In genomic region chr2:239775623-239776440, GRCh38 we compare ENCODE assay signal across 25 cellular contexts.
DNase-seq lines count a peak whose midpoint lies in the region; ATAC-seq and TF ChIP-seq lines count a peak whose summit lies in the region.
"Had no signal": no experiment of that assay in that cellular context is flagged by ENCODE, and none has a peak within 500 bp of the region (broad histone marks: within the 10 kb centered on the region; RNA-seq: fewer than 3 reads in every experiment).

No MANE protein-coding gene starts in this region.

- ATAC-seq in HG02840 (IDR thresholded peaks at IDR 0.05; ENCODE audit: low FRiP score, unreplicated experiment) (no peak), GM23338 (no peak)
- ATAC-seq: esophagus mucosa; pancreas; stimulated activated memory B cell treated with anti-CD40 and anti-IgM and Interleukin-4, amounts not matched to agents 10 μg/mL and 1 μg/mL and 100 μg/mL, for 72 hours; WTC11 had no signal

- H3K4me1 Mint-ChIP-seq in endodermal cell = no peaks in the 10 kb centered on the region
- H3K4me1 Mint-ChIP-seq in GM23338 = no peaks in the 10 kb centered on the region
- H3K4me1 Mint-ChIP-seq: stimulated activated memory B cell treated with anti-CD40 and anti-IgM and Interleukin-4, amounts not matched to agents 10 μg/mL and 1 μg/mL and 100 μg/mL, for 72 hours; WTC11 had no signal

- H3K27me3 Mint-ChIP-seq in endodermal cell (ENCODE audit: insufficient read depth) = peaks cover 8% of the 10 kb centered on the region
- H3K27me3 Mint-ChIP-seq in GM23338 (ENCODE audit: insufficient read depth, low read depth, poor library complexity) = peaks cover 12% of the 10 kb centered on the region

- H3K36me3 ChIP-seq in endodermal cell (ENCODE audit: control insufficient read depth, insufficient read depth, low read length) = no peaks in the 10 kb centered on the region
- no peaks in the 10 kb centered on the region for H3K36me3 ChIP-seq in GM23338 (ENCODE audit: insufficient read depth)
- H3K36me3 ChIP-seq: pancreas, right lobe of liver, tibial artery had no signal

- no peaks in the 10 kb centered on the region for H3K79me2 ChIP-seq in GM23338 (replicated peaks; ENCODE audit: insufficient read depth)

- H3K4me3 ChIP-seq in endodermal cell (ENCODE audit: low read length) (no peak overlapping the region), GM23338 (no peak overlapping the region)
- H3K4me3 ChIP-seq: pancreas, PC-9, right lobe of liver, tibial artery had no signal

- H3K27ac ChIP-seq in C4-2B = no peak overlapping the region
- H3K27ac ChIP-seq in endodermal cell (ENCODE audit: low read depth, low read length) = no peak overlapping the region
- no peak overlapping the region for H3K27ac ChIP-seq in GM23338 (ENCODE audit: low read depth)
- H3K27ac ChIP-seq: pancreas, PC-9, right lobe of liver, tibial artery had no signal

- H4K20me1 ChIP-seq in GM23338 (replicated peaks; ENCODE audit: insufficient read depth) = no peaks in the 10 kb centered on the region

- TF ChIP-seq CTCF in C4-2B (conservative IDR thresholded peaks at IDR 0.05) (peak; percentile 34; the same call in 1 of the 2 replicates), endodermal cell (conservative IDR thresholded peaks at IDR 0.05) (no peak), GM23338 (conservative IDR thresholded peaks at IDR 0.05; ENCODE audit: low read depth in 2 of 2) (no peak)

- H3K27ac Mint-ChIP-seq in endodermal cell (no peak overlapping the region), GM23338 (no peak overlapping the region)
- H3K27ac Mint-ChIP-seq: stimulated activated memory B cell treated with anti-CD40 and anti-IgM and Interleukin-4, amounts not matched to agents 10 μg/mL and 1 μg/mL and 100 μg/mL, for 72 hours; T-helper 2 cell treated with Interferon-gamma antibody and Interleukin-4, amounts not matched to agents 5 μg/mL and 100 μg/mL, for 36 hours; WTC11 had no signal

- no peak overlapping the region for H2AFZ ChIP-seq in GM23338
- H2AFZ ChIP-seq: PC-9 had no signal

- no peaks in the 10 kb centered on the region for H3K9me2 ChIP-seq in GM23338 (ENCODE audit: insufficient read depth)

- H3K4me3 Mint-ChIP-seq in endodermal cell = no peak overlapping the region
- H3K4me3 Mint-ChIP-seq in GM23338 = no peak overlapping the region
- H3K4me3 Mint-ChIP-seq: stimulated activated memory B cell treated with anti-CD40 and anti-IgM and Interleukin-4, amounts not matched to agents 10 μg/mL and 1 μg/mL and 100 μg/mL, for 72 hours; T-helper 2 cell treated with Interferon-gamma antibody and Interleukin-4, amounts not matched to agents 5 μg/mL and 100 μg/mL, for 36 hours; WTC11 had no signal

- H3K9ac ChIP-seq in endodermal cell (ENCODE audit: extremely low read depth, low read length, poor library complexity, severe bottlenecking) = no peak overlapping the region

- H3K9me3 ChIP-seq in endodermal cell (ENCODE audit: control insufficient read depth, low read length) = peaks cover 7% of the 10 kb centered on the region
- H3K9me3 ChIP-seq: pancreas, right lobe of liver had no signal

- H3K9me3 Mint-ChIP-seq in endodermal cell (peaks cover 23% of the 10 kb centered on the region), GM23338 (peaks cover 4% of the 10 kb centered on the region; the same call in 1 of the 3 replicates)

- H3K4me1 ChIP-seq in endodermal cell (ENCODE audit: control insufficient read depth, insufficient read depth, low read length) = no peaks in the 10 kb centered on the region
- no peaks in the 10 kb centered on the region for H3K4me1 ChIP-seq in GM23338 (ENCODE audit: insufficient read depth)
- H3K4me1 ChIP-seq: pancreas, right lobe of liver had no signal

- DNase-seq in MV-4-11 (lab: John Stamatoyannopoulos, UW) (peak; percentile 29), endodermal cell (peak; percentile 25), NCI-H2227 (lab: John Stamatoyannopoulos, UW; ENCODE audit: unreplicated experiment) (no peak), GM23338 (ENCODE audit: low spot score) (no peak)
- peak; percentile 1 for DNase-seq in stimulated activated CD8-positive, alpha-beta memory T cell treated with anti-CD3 and anti-CD28 coated beads, Interleukin-4, amount 100 ng/mL, for 48 hours
- DNase-seq: activated CD4-positive, alpha-beta T cell treated with anti-CD3 and anti-CD28 coated beads, Interleukin-2, amount 50 U/mL, for 48 hours; activated naive CD4-positive, alpha-beta T cell treated with Interleukin-2 at 50 U/mL for 16 hours; activated T-cell treated with anti-CD3 and anti-CD28 coated beads for 4 hours; anterior cingulate cortex; effector CD4-positive, alpha-beta T cell; IMR-90; mesenchymal stem cell; NCI-H1694; NCI-H82; PC-9; SIG-M5 had no signal

- H3K27me3 ChIP-seq in endodermal cell (ENCODE audit: control insufficient read depth, insufficient read depth, low read length, poor library complexity, severe bottlenecking) (no peaks in the 10 kb centered on the region), GM23338 (ENCODE audit: insufficient read depth) (no peaks in the 10 kb centered on the region)
- H3K27me3 ChIP-seq: pancreas, right lobe of liver had no signal

- no peaks in the 10 kb centered on the region for H3F3A ChIP-seq in GM23338 (replicated peaks; ENCODE audit: low read depth)

- H3K4me2 ChIP-seq in GM23338 = no peak overlapping the region
- H3K4me2 ChIP-seq: PC-9 had no signal

- H3K36me3 Mint-ChIP-seq in endodermal cell (ENCODE audit: low read depth) (no peaks in the 10 kb centered on the region), GM23338 (ENCODE audit: low read depth) (peaks cover 2% of the 10 kb centered on the region; the same call in 1 of the 3 replicates)
- H3K36me3 Mint-ChIP-seq: stimulated activated memory B cell treated with anti-CD40 and anti-IgM and Interleukin-4, amounts not matched to agents 10 μg/mL and 1 μg/mL and 100 μg/mL, for 72 hours had no signal

- 82 to 86% methylated on average over 16 to 21 of the region's 21 CpGs for WGBS in endodermal cell (ENCODE audit: insufficient coverage in 1 of 2, insufficient read length in 1 of 2), 2 experiments

TF ChIP-seq in GM23338, 12 proteins besides CTCF, POLR2A, EP300 and RAD21 (continues in another document):
- TF ChIP-seq, protein P1, sequence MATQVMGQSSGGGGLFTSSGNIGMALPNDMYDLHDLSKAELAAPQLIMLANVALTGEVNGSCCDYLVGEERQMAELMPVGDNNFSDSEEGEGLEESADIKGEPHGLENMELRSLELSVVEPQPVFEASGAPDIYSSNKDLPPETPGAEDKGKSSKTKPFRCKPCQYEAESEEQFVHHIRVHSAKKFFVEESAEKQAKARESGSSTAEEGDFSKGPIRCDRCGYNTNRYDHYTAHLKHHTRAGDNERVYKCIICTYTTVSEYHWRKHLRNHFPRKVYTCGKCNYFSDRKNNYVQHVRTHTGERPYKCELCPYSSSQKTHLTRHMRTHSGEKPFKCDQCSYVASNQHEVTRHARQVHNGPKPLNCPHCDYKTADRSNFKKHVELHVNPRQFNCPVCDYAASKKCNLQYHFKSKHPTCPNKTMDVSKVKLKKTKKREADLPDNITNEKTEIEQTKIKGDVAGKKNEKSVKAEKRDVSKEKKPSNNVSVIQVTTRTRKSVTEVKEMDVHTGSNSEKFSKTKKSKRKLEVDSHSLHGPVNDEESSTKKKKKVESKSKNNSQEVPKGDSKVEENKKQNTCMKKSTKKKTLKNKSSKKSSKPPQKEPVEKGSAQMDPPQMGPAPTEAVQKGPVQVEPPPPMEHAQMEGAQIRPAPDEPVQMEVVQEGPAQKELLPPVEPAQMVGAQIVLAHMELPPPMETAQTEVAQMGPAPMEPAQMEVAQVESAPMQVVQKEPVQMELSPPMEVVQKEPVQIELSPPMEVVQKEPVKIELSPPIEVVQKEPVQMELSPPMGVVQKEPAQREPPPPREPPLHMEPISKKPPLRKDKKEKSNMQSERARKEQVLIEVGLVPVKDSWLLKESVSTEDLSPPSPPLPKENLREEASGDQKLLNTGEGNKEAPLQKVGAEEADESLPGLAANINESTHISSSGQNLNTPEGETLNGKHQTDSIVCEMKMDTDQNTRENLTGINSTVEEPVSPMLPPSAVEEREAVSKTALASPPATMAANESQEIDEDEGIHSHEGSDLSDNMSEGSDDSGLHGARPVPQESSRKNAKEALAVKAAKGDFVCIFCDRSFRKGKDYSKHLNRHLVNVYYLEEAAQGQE (IDR thresholded peaks at IDR 0.05; ENCODE audit: unreplicated experiment) = no peak
- no peak for TF ChIP-seq STAT1 (IDR thresholded peaks at IDR 0.05; ENCODE audit: unreplicated experiment)
- TF ChIP-seq EZH2 (IDR thresholded peaks at IDR 0.05; ENCODE audit: low read depth, unreplicated experiment) = no peak
- no peak for TF ChIP-seq ZNF114 (CRISPR knock-in tag; IDR thresholded peaks at IDR 0.05)
- no peak for TF ChIP-seq POLR2AphosphoS5 (IDR thresholded peaks at IDR 0.05; ENCODE audit: low read depth)
- no peak for TF ChIP-seq ZNF331 (CRISPR knock-in tag; IDR thresholded peaks at IDR 0.05; ENCODE audit: low read depth)
- no peak for TF ChIP-seq EZH2phosphoT487 (IDR thresholded peaks at IDR 0.05; ENCODE audit: unreplicated experiment)
- TF ChIP-seq CREB1 (CRISPR knock-in tag; IDR thresholded peaks at IDR 0.05; ENCODE audit: low read depth) = no peak
- TF ChIP-seq, protein P2, sequence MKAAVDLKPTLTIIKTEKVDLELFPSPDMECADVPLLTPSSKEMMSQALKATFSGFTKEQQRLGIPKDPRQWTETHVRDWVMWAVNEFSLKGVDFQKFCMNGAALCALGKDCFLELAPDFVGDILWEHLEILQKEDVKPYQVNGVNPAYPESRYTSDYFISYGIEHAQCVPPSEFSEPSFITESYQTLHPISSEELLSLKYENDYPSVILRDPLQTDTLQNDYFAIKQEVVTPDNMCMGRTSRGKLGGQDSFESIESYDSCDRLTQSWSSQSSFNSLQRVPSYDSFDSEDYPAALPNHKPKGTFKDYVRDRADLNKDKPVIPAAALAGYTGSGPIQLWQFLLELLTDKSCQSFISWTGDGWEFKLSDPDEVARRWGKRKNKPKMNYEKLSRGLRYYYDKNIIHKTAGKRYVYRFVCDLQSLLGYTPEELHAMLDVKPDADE (IDR thresholded peaks at IDR 0.05) = no peak
- no peak for TF ChIP-seq JUNB (IDR thresholded peaks at IDR 0.05; ENCODE audit: unreplicated experiment)

Comparison
In these comparisons a context has a peak if more than half of its experiments do, and no peak if none do; other contexts are left out.
1. DNase-seq: peak in MV-4-11 (single experiment), endodermal cell (single experiment) and stimulated activated CD8-positive, alpha-beta memory T cell treated with anti-CD3 and anti-CD28 coated beads, Interleukin-4, amount 100 ng/mL, for 48 hours (single experiment); none in NCI-H2227 (single experiment) and GM23338 (single experiment).